ENCODE assay signal across 8 cellular contexts in genomic region chr10:133275683-133276092, GRCh38. TPM values are rescaled to one million over a fixed set of nuclear protein-coding genes. Genes with fewer than 3 reads are reported as not detected.
DNase-seq lines count a peak whose midpoint lies in the region; ATAC-seq and TF ChIP-seq lines count a peak whose summit lies in the region.

No MANE protein-coding gene starts in this region.

- H3K27me3 ChIP-seq in DOHH2 (ENCODE audit: control insufficient read depth, low read length) (peaks cover 9% of the 10 kb centered on the region), HL-60 (ENCODE audit: insufficient read depth, poor library complexity, severe bottlenecking) (no peaks in the 10 kb centered on the region), body of pancreas (no peaks in the 10 kb centered on the region)

- peak overlapping the region; percentile 31 for H3K4me3 Mint-ChIP-seq in progenitor cell of endocrine pancreas (ENCODE audit: low read depth)

- ATAC-seq in GM21367 (IDR thresholded peaks at IDR 0.05; ENCODE audit: unreplicated experiment) (peak; percentile 42), body of pancreas (no peak)

- DNase-seq in HL-60 (ENCODE audit: low read depth in 1 of 2, low spot score in 1 of 2): peak in 1 of 2 experiments; percentile 42
- DNase-seq in activated naive CD4-positive, alpha-beta T cell treated with anti-CD3 and anti-CD28 coated beads, Interleukin-2, amount 50 U/mL, for 16 hours: peak; percentile 42
- no peak for DNase-seq in progenitor cell of endocrine pancreas (ENCODE audit: low spot score, unreplicated experiment)
- no peak for DNase-seq in SHP77 treated with DMSO at 0.1 percent for 48 hours (lab: John Stamatoyannopoulos, UW)
- no peak for DNase-seq in body of pancreas
- DNase-seq in NCI-H2081 (lab: John Stamatoyannopoulos, UW): no peak

- H3K27ac ChIP-seq in DOHH2 (ENCODE audit: low read depth, low read length) (no peak overlapping the region), HL-60 (replicated peaks) (peak overlapping the region; percentile 92), body of pancreas (no peak overlapping the region)

- no peaks in the 10 kb centered on the region for H3K79me2 ChIP-seq in DOHH2 (ENCODE audit: control insufficient read depth, low read length)

- intact Hi-C loops in body of pancreas (cut with DNase I): no loop called here

- H3K4me3 ChIP-seq in DOHH2 (ENCODE audit: low read length): no peak overlapping the region
- H3K4me3 ChIP-seq in HL-60 (replicated peaks; ENCODE audit: insufficient read depth, low read length): peak overlapping the region; percentile 19
- no peak overlapping the region for H3K4me3 ChIP-seq in body of pancreas

- H3K36me3 Mint-ChIP-seq in progenitor cell of endocrine pancreas (ENCODE audit: insufficient read depth): no peaks in the 10 kb centered on the region

- H3K9me3 ChIP-seq in DOHH2 (ENCODE audit: control insufficient read depth, insufficient read depth, low read length): no peaks in the 10 kb centered on the region
- H3K9me3 ChIP-seq in body of pancreas: no peaks in the 10 kb centered on the region

- H3K4me1 ChIP-seq in DOHH2 (ENCODE audit: control insufficient read depth, low read length) (peaks cover 37% of the 10 kb centered on the region), body of pancreas (peaks cover 38% of the 10 kb centered on the region)

- no peak overlapping the region for H3K27ac Mint-ChIP-seq in progenitor cell of endocrine pancreas

- no peak for TF ChIP-seq POLR2A in body of pancreas (IDR thresholded peaks at IDR 0.05)

- H4K20me1 ChIP-seq in DOHH2 (ENCODE audit: control insufficient read depth, insufficient read depth, low read depth, low read length): no peaks in the 10 kb centered on the region

- H3K9me3 Mint-ChIP-seq in progenitor cell of endocrine pancreas (ENCODE audit: low read depth): no peaks in the 10 kb centered on the region

- H3K4me1 Mint-ChIP-seq in progenitor cell of endocrine pancreas (ENCODE audit: low read depth): peaks cover 24% of the 10 kb centered on the region

- no peaks in the 10 kb centered on the region for H3F3A ChIP-seq in DOHH2 (ENCODE audit: control insufficient read depth, insufficient read depth)

- 52 to 71% methylated on average over 12 of the region's 12 CpGs for WGBS in body of pancreas, 2 donors

- H3K27me3 Mint-ChIP-seq in progenitor cell of endocrine pancreas: no peaks in the 10 kb centered on the region

- H3K4me2 ChIP-seq in DOHH2 (ENCODE audit: low read length): peak overlapping the region; percentile 51

- TF ChIP-seq CTCF in DOHH2 (IDR thresholded peaks at IDR 0.05; ENCODE audit: low read depth, low read length, poor library complexity, severe bottlenecking) (peak; percentile 60), HL-60 (IDR thresholded peaks at IDR 0.05; ENCODE audit: insufficient read depth, low read length) (no peak), progenitor cell of endocrine pancreas (IDR thresholded peaks at IDR 0.05; ENCODE audit: unreplicated experiment) (no peak), body of pancreas (IDR thresholded peaks at IDR 0.05) (no peak)

- H3K36me3 ChIP-seq in DOHH2 (ENCODE audit: control insufficient read depth, low read length) (no peaks in the 10 kb centered on the region), body of pancreas (replicated peaks in 1 of 2; ENCODE audit: insufficient read depth in 1 of 2, low read depth in 2 of 2) (peaks cover 0 to 3% of the 10 kb centered on the region in 2 donors)

- H3K9me2 ChIP-seq in DOHH2 (replicated peaks; ENCODE audit: control insufficient read depth, low read length): no peaks in the 10 kb centered on the region

RNA-seq across cellular contexts. Expression of gene ADAM8, which starts 1.0 kb away (rescaled TPM):
- total RNA-seq in progenitor cell of endocrine pancreas (13.7 and 16.3 TPM in 2 replicates), body of pancreas (1 to 10 TPM; 3.4 to 4.6 TPM)

RNA-seq across cellular contexts. Expression of gene TUBGCP2, which starts 33.0 kb away (rescaled TPM):
- 63.2 and 77.0 TPM in 2 replicates for total RNA-seq in progenitor cell of endocrine pancreas
- 10 to 100 TPM; 32.2 to 36.6 TPM for total RNA-seq in body of pancreas

RNA-seq across cellular contexts. Expression of gene ZNF511, which starts 33.0 kb away (rescaled TPM):
- 54.2 and 56.8 TPM in 2 replicates for total RNA-seq in progenitor cell of endocrine pancreas
- 10 to 100 TPM; 15.0 to 22.7 TPM for total RNA-seq in body of pancreas

RNA-seq across cellular contexts. Expression of gene VENTX, which starts 38.0 kb away (rescaled TPM):
- total RNA-seq in progenitor cell of endocrine pancreas (1.2 TPM in 2 replicates), body of pancreas (under 1 TPM in 1 of 2 donors, not detected in 1; 0.26 TPM)

RNA-seq across cellular contexts. Expression of gene UTF1, which starts 45.7 kb away (rescaled TPM):
- total RNA-seq in progenitor cell of endocrine pancreas (not detected in 2 replicates), body of pancreas (not detected)
